In the genomic region with DNA sequence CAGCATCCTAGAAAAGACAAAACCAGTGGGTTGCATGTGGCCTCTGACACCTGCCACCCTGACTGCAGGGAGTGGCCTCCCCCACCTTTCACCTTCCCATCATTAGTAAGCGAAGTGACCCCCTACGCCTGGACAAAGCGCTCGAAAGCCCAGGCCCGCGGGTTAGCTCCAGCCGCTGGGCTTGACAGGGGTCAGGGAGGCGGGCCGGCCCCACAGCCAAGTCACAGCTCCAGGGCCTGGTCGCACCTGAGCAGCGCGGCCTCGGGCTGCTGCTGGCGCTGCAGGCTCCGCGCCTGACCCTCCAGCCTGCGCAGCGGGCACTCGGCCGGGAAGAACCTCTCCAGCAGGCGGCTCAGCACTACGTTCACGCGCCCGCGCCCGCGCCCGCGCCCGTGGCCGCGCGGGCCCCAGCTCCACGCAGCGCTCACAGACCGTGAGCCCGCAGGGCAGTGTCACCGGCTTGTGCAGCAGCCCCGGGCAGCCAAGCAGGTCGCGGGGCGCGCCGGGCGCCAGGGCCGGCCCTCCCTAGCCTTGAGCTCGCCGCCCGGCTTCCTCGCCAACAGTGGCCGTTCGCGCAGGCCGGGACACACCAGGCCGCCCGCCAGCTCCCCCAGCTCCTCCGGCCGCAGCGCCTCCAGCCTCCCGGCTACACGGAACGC, we compare ENCODE assay signal across 8 cellular contexts.
DNase-seq lines count a peak whose midpoint lies in the region; ATAC-seq and TF ChIP-seq lines count a peak whose summit lies in the region.
"Not testable (repeated sequence)": the region's sequence is repeated elsewhere in the genome, so short reads cannot be mapped to it uniquely, and the experiment has no call there.

No MANE protein-coding gene starts in this region.

- in situ Hi-C loops in astrocyte of the spinal cord (cut with HindIII; ENCODE audit: low sequenced_read_pairs), result not testable (repeated sequence)

- peaks cover 0 to 14% (median 0%) of the 10 kb centered on the region in 7 donors for H3K27me3 ChIP-seq in spleen (replicated peaks in 1 of 7)
- H3K27me3 ChIP-seq in tibial nerve, result not testable (repeated sequence)

- TF ChIP-seq POLR2A in spleen (IDR thresholded peaks at IDR 0.05); tibial nerve (IDR thresholded peaks at IDR 0.05): not testable (repeated sequence)

- not testable (repeated sequence) for H3K27ac Mint-ChIP-seq in T-helper 17 cell

- not testable (repeated sequence) for H3K4me1 Mint-ChIP-seq in T-helper 17 cell

- not testable (repeated sequence) for H3K4me3 Mint-ChIP-seq in T-helper 17 cell

- H3K27me3 Mint-ChIP-seq in T-helper 17 cell, result not testable (repeated sequence)

- not testable (repeated sequence) for H3K4me1 ChIP-seq in spleen, tibial nerve

- not testable (repeated sequence) for H3K4me3 ChIP-seq in astrocyte of the spinal cord (ENCODE audit: low read depth, low read length)
- H3K4me3 ChIP-seq in spleen, result peak overlapping the region in 6 of 8 donors; percentile 14 to 58 (median 40)
- peak overlapping the region in 3 of 4 donors; percentile 25 to 51 (median 40) for H3K4me3 ChIP-seq in tibial nerve

- not testable (repeated sequence) for H3K9me3 ChIP-seq in T-helper 17 cell (ENCODE audit: control insufficient read depth, low read length, poor library complexity, severe bottlenecking); spleen; tibial nerve

- H3K27ac ChIP-seq in spleen, result peak overlapping the region in 3 of 8 donors; percentile 61 to 68 (median 62)
- H3K27ac ChIP-seq in tibial nerve, result peak overlapping the region in 1 of 4 donors; percentile 16

- H3K36me3 ChIP-seq in spleen, tibial nerve: not testable (repeated sequence)

- TF ChIP-seq EP300 in tibial nerve (IDR thresholded peaks at IDR 0.05), result not testable (repeated sequence)

- ATAC-seq in GM18868 (IDR thresholded peaks at IDR 0.05; ENCODE audit: unreplicated experiment) (peak; percentile 41), T-helper 17 cell (peak; percentile 78)

- DNase-seq in T-helper 17 cell, result peak in 1 of 3 donors; percentile 13
- peak; percentile 28 for DNase-seq in activated T-cell treated with anti-CD3 and anti-CD28 coated beads for 48 hours (ENCODE audit: low read depth)
- DNase-seq in astrocyte of the spinal cord (ENCODE audit: low read depth, low spot score), result peak; percentile 4
- peak; percentile 65 for DNase-seq in glomerular visceral epithelial cell (ENCODE audit: extremely low spot score)
- DNase-seq in mucosa of gallbladder (ENCODE audit: low spot score), result peak; percentile 13
- not testable (repeated sequence) for DNase-seq in spleen; tibial nerve (ENCODE audit: low spot score in 2 of 2)

- intact Hi-C loops in spleen (cut with DNase I; ENCODE audit: low total_unique reads), result not testable (repeated sequence)

- 12 to 76% (median 15%) methylated on average over 5 to 62 of the region's 63 CpGs; no CpG with 5 or more reads in 1 of the 5 donors for WGBS in spleen, 5 donors
- WGBS in tibial nerve, 2 donors, result 34% methylated on average over 7 of the region's 63 CpGs; no CpG with 5 or more reads in 1 of the 2 donors

- not testable (repeated sequence) for H3K36me3 Mint-ChIP-seq in T-helper 17 cell (ENCODE audit: low read depth)

- TF ChIP-seq CTCF in astrocyte of the spinal cord (IDR thresholded peaks at IDR 0.05; ENCODE audit: low read depth, low read length), result not testable (repeated sequence)
- TF ChIP-seq CTCF in spleen (IDR thresholded peaks at IDR 0.05 in 8 of 11, conservative IDR thresholded peaks at IDR 0.05 in 3 of 11) (peak in 1 of 11 experiments; percentile 10), tibial nerve (IDR thresholded peaks at IDR 0.05) (peak in 2 of 5 experiments; percentile 16 to 39)
